ENCODE assay signal across 8 cellular contexts in genomic region chr14:91022622-91023028, GRCh38. TPM values are rescaled to one million over a fixed set of nuclear protein-coding genes. Genes with fewer than 3 reads are reported as not detected.
DNase-seq lines count a peak whose midpoint lies in the region; ATAC-seq and TF ChIP-seq lines count a peak whose summit lies in the region.
"Not testable (repeated sequence)": the region's sequence is repeated elsewhere in the genome, so short reads cannot be mapped to it uniquely, and the experiment has no call there.

No MANE protein-coding gene starts in this region.

- ATAC-seq in GM18867 (IDR thresholded peaks at IDR 0.05; ENCODE audit: unreplicated experiment) (peak; percentile 91), HG03460 (IDR thresholded peaks at IDR 0.05; ENCODE audit: unreplicated experiment) (peak; percentile 86), RWPE2 (ENCODE audit: low read depth) (peak; percentile 40; the same call in 1 of the 3 replicates), foreskin keratinocyte (peak; percentile 65)
- ATAC-seq in psoas muscle, result not testable (repeated sequence)

- intact Hi-C loops in psoas muscle (cut with DNase I), result not testable (repeated sequence)

- H3K27me3 ChIP-seq in RWPE2 (ENCODE audit: insufficient read depth, poor library complexity, severe bottlenecking); foreskin keratinocyte; psoas muscle (ENCODE audit: insufficient read depth in 3 of 3, low read length in 2 of 3): not testable (repeated sequence)

- peak overlapping the region; percentile 53 for H3K4me3 ChIP-seq in AG10803 (ENCODE audit: low read length)
- H3K4me3 ChIP-seq in RWPE2 (ENCODE audit: severe bottlenecking), result peak overlapping the region; percentile 6
- H3K4me3 ChIP-seq in psoas muscle, result peak overlapping the region; percentile 49

- H3K27ac ChIP-seq in RWPE2 (ENCODE audit: poor library complexity, severe bottlenecking) (peak overlapping the region; percentile 25), foreskin keratinocyte (peak overlapping the region; percentile 65)
- not testable (repeated sequence) for H3K27ac ChIP-seq in psoas muscle

- not testable (repeated sequence) for H3K36me3 ChIP-seq in RWPE2 (ENCODE audit: low read depth); psoas muscle (ENCODE audit: insufficient read depth in 1 of 2, low read depth in 1 of 2)

- H3K4me1 ChIP-seq in RWPE2 (ENCODE audit: insufficient read depth, poor library complexity, severe bottlenecking); psoas muscle: not testable (repeated sequence)
- peaks cover 11% of the 10 kb centered on the region for H3K4me1 ChIP-seq in foreskin keratinocyte

- not testable (repeated sequence) for TF ChIP-seq CTCF in AG10803 (conservative IDR thresholded peaks at IDR 0.05; ENCODE audit: low read length); RWPE2 (IDR thresholded peaks at IDR 0.05; ENCODE audit: poor library complexity, severe bottlenecking); foreskin keratinocyte (conservative IDR thresholded peaks at IDR 0.05); psoas muscle (IDR thresholded peaks at IDR 0.05)

- DNase-seq in AG10803 (ENCODE audit: low read depth) (peak; percentile 43), HCEC 1CT (peak; percentile 35), foreskin keratinocyte (peak; percentile 62 to 82)
- DNase-seq in RWPE2 (ENCODE audit: low spot score); psoas muscle: not testable (repeated sequence)
- peak; percentile 35 for DNase-seq in activated naive CD4-positive, alpha-beta T cell treated with Interleukin-2 at 50 U/mL for 16 hours

- 87 to 89% (median 87%) methylated on average over 9 of the region's 9 CpGs for WGBS in psoas muscle, 3 donors

- not testable (repeated sequence) for H3K9me3 ChIP-seq in RWPE2 (ENCODE audit: severe bottlenecking); psoas muscle

RNA-seq across cellular contexts. Expression of gene RPS6KA5, which starts 37.8 kb away (rescaled TPM):
- total RNA-seq in foreskin keratinocyte (2.4 and 3.1 TPM in 2 replicates), psoas muscle (10 to 100 TPM; 11.5 to 20.0 (median 15.8) TPM)
- polyA plus RNA-seq in foreskin keratinocyte (0.36 and 0.60 TPM in 2 replicates), psoas muscle (1 to 10 TPM in 2 of 3 donors, under 1 TPM in 1; 0.94 to 3.9 (median 3.7) TPM)
